Comparison of ENCODE assay signal across 8 cellular contexts in genomic region chr3:159804726-159805410, GRCh38.
A peak's percentile ranks its signal among the peaks of the same experiment; 100 is the strongest.
DNase-seq lines count a peak whose midpoint lies in the region; ATAC-seq, FAIRE-seq and TF ChIP-seq lines count a peak whose summit lies in the region.

No MANE protein-coding gene starts in this region.

- H3K4me1 ChIP-seq in NT2/D1 (ENCODE audit: insufficient read depth, insufficient read length), result no peaks in the 10 kb centered on the region

- TF ChIP-seq EP300 in Ishikawa (IDR thresholded peaks at IDR 0.05; ENCODE audit: borderline replicate concordance), result no peak

- H3K36me3 ChIP-seq in NT2/D1 (ENCODE audit: insufficient read depth, insufficient read length, low read length), result peaks cover 5% of the 10 kb centered on the region
- H3K36me3 ChIP-seq in brain microvascular endothelial cell (replicated peaks), result no peaks in the 10 kb centered on the region

- TF ChIP-seq CTCF in brain microvascular endothelial cell (IDR thresholded peaks at IDR 0.05; ENCODE audit: low read depth, low read length, missing control alignments), result peak; percentile 96

- peak; percentile 45 for FAIRE-seq in islet of Langerhans (lab: Jason Lieb, UNC)

- in situ Hi-C loops in brain microvascular endothelial cell (cut with HindIII; ENCODE audit: low pct_ligation_motif_present, low sequenced_read_pairs), result no loop called here

- H3K27ac ChIP-seq in brain microvascular endothelial cell, result no peak overlapping the region

- no peak overlapping the region for H3K4me3 ChIP-seq in NT2/D1 (ENCODE audit: insufficient read length, low read depth)
- no peak overlapping the region for H3K4me3 ChIP-seq in brain microvascular endothelial cell (ENCODE audit: low read depth, low read length)

- TF ChIP-seq RAD21 in Ishikawa (IDR thresholded peaks at IDR 0.05; ENCODE audit: low read depth), result peak; percentile 99

- ATAC-seq in GM21786 (IDR thresholded peaks at IDR 0.05; ENCODE audit: unreplicated experiment), result peak; percentile 99

- no peak overlapping the region for H3K9ac ChIP-seq in NT2/D1 (ENCODE audit: insufficient read length, low read depth)

- DNase-seq in activated T-cell treated with anti-CD3 and anti-CD28 coated beads, Interleukin-2, amount 50 U/mL, for 48 hours, result peak; percentile 42 to 46
- DNase-seq in activated T-cell treated with anti-CD3 and anti-CD28 coated beads for 4 hours (no peak), NT2/D1 (ENCODE audit: low read depth, low spot score) (peak; percentile 68), brain microvascular endothelial cell (peak; percentile 87)
- peak; percentile 4 to 19 for DNase-seq in stimulated activated CD4-positive, alpha-beta T cell treated with anti-CD3 and anti-CD28 coated beads, Interleukin-4, amount 100 ng/mL, for 48 hours (ENCODE audit: low read depth in 2 of 2)

- H3K9me3 ChIP-seq in NT2/D1 (ENCODE audit: insufficient read depth, low read length), result no peaks in the 10 kb centered on the region; the same call in 1 of the 2 replicates

- H3K27me3 ChIP-seq in NT2/D1 (ENCODE audit: insufficient read depth, insufficient read length) (no peaks in the 10 kb centered on the region), brain microvascular endothelial cell (replicated peaks) (no peaks in the 10 kb centered on the region)

TF ChIP-seq in Ishikawa, 13 proteins besides CTCF, POLR2A, EP300 and RAD21:
- TF ChIP-seq YY1 (IDR thresholded peaks at IDR 0.05; ENCODE audit: low read depth) (no peak), CEBPB (IDR thresholded peaks at IDR 0.05) (no peak), TCF12 (IDR thresholded peaks at IDR 0.05; ENCODE audit: low read depth) (no peak), TAF1 (IDR thresholded peaks at IDR 0.05; ENCODE audit: low read depth) (no peak), CREB1 (IDR thresholded peaks at IDR 0.05; ENCODE audit: low read depth) (no peak), FOXM1 (IDR thresholded peaks at IDR 0.05; ENCODE audit: borderline replicate concordance, low read depth) (no peak), TEAD4 (IDR thresholded peaks at IDR 0.05) (no peak), EGR1 (IDR thresholded peaks at IDR 0.05) (no peak), NFIC (IDR thresholded peaks at IDR 0.05) (no peak), ZBTB7A (IDR thresholded peaks at IDR 0.05; ENCODE audit: low read depth) (no peak)
- TF ChIP-seq, protein P1, sequence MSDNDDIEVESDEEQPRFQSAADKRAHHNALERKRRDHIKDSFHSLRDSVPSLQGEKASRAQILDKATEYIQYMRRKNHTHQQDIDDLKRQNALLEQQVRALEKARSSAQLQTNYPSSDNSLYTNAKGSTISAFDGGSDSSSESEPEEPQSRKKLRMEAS (IDR thresholded peaks at IDR 0.05), result no peak
- TF ChIP-seq, protein P2, sequence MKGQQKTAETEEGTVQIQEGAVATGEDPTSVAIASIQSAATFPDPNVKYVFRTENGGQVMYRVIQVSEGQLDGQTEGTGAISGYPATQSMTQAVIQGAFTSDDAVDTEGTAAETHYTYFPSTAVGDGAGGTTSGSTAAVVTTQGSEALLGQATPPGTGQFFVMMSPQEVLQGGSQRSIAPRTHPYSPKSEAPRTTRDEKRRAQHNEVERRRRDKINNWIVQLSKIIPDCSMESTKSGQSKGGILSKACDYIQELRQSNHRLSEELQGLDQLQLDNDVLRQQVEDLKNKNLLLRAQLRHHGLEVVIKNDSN (IDR thresholded peaks at IDR 0.05), result no peak
- TF ChIP-seq, protein P3, sequence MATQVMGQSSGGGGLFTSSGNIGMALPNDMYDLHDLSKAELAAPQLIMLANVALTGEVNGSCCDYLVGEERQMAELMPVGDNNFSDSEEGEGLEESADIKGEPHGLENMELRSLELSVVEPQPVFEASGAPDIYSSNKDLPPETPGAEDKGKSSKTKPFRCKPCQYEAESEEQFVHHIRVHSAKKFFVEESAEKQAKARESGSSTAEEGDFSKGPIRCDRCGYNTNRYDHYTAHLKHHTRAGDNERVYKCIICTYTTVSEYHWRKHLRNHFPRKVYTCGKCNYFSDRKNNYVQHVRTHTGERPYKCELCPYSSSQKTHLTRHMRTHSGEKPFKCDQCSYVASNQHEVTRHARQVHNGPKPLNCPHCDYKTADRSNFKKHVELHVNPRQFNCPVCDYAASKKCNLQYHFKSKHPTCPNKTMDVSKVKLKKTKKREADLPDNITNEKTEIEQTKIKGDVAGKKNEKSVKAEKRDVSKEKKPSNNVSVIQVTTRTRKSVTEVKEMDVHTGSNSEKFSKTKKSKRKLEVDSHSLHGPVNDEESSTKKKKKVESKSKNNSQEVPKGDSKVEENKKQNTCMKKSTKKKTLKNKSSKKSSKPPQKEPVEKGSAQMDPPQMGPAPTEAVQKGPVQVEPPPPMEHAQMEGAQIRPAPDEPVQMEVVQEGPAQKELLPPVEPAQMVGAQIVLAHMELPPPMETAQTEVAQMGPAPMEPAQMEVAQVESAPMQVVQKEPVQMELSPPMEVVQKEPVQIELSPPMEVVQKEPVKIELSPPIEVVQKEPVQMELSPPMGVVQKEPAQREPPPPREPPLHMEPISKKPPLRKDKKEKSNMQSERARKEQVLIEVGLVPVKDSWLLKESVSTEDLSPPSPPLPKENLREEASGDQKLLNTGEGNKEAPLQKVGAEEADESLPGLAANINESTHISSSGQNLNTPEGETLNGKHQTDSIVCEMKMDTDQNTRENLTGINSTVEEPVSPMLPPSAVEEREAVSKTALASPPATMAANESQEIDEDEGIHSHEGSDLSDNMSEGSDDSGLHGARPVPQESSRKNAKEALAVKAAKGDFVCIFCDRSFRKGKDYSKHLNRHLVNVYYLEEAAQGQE (IDR thresholded peaks at IDR 0.05; ENCODE audit: low read depth), result no peak
